In genomic region chr1:174337000-174337681, GRCh38 we compare ENCODE assay signal across 1 cellular context.
TF ChIP-seq lines count a peak whose summit lies in the region.

No MANE protein-coding gene starts in this region.

TF ChIP-seq in WTC11, 78 proteins besides CTCF, POLR2A, EP300 and RAD21 (continued from another document):
- TF ChIP-seq MLX (CRISPR knock-in tag; IDR thresholded peaks at IDR 0.05) (no peak), NR3C1 (CRISPR knock-in tag; conservative IDR thresholded peaks at IDR 0.05; ENCODE audit: low read depth) (no peak), ZSCAN18 (CRISPR knock-in tag; IDR thresholded peaks at IDR 0.05) (no peak), ZNF532 (CRISPR knock-in tag; IDR thresholded peaks at IDR 0.05; ENCODE audit: borderline replicate concordance) (no peak), NFYB (CRISPR knock-in tag; conservative IDR thresholded peaks at IDR 0.05; ENCODE audit: low read depth) (no peak), USF1 (CRISPR knock-in tag; IDR thresholded peaks at IDR 0.05) (no peak), ZBTB21 (CRISPR knock-in tag; IDR thresholded peaks at IDR 0.05; ENCODE audit: borderline replicate concordance) (no peak), SMAD3 (CRISPR knock-in tag; IDR thresholded peaks at IDR 0.05; ENCODE audit: borderline replicate concordance) (no peak), MAX (CRISPR knock-in tag; IDR thresholded peaks at IDR 0.05) (no peak), E2F4 (CRISPR knock-in tag; IDR thresholded peaks at IDR 0.05; ENCODE audit: borderline replicate concordance, low read depth) (no peak), MYBL2 (CRISPR knock-in tag; IDR thresholded peaks at IDR 0.05) (no peak), ZNF138 (CRISPR knock-in tag; conservative IDR thresholded peaks at IDR 0.05) (no peak), ELF4 (CRISPR knock-in tag; IDR thresholded peaks at IDR 0.05; ENCODE audit: low read depth) (no peak)
